24 cellular contexts compared by ENCODE assay signal in the genomic region with DNA sequence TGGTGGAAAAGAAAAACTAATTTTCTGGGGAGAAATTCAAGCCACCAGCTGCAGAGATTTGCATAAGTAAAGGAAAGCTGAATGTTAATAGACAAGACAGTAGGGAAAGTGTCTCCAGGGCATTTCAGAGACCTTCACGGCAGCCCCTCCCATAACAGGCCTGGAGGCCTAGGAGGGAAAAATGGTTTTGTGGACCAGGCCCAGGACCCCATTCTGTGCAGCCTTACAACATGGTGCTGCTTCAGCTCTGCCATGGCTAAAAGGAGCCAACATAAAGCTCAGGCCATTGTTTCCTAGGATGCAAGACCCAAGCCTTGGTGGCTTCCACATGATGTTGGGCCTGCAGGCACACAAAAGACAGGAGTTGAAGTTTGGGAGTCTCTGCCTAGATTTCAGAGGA.
"Had no signal": no experiment of that assay in that cellular context is flagged by ENCODE, and none has a peak within 500 bp of the region (broad histone marks: within the 10 kb centered on the region; RNA-seq: fewer than 3 reads in every experiment).

No MANE protein-coding gene starts in this region.

- H3K27ac ChIP-seq: neural progenitor cell, ovary, parathyroid adenoma, psoas muscle, right lobe of liver, sigmoid colon, stomach, thoracic aorta, thyroid gland, tibial nerve, upper lobe of left lung, vagina had no signal

- H3K4me3 ChIP-seq: neural progenitor cell, ovary, psoas muscle, right lobe of liver, sigmoid colon, stomach, thoracic aorta, thyroid gland, tibial nerve, upper lobe of left lung, vagina had no signal

- H3K4me2 ChIP-seq: neural progenitor cell had no signal

- ATAC-seq: psoas muscle; right cardiac atrium; right lobe of liver; stimulated activated naive B cell treated with anti-CD40 and anti-IgM and Interleukin-4, amounts not matched to agents 10 μg/mL and 1 μg/mL and 100 μg/mL, for 72 hours had no signal

- H3K27me3 ChIP-seq: neural progenitor cell, ovary, right lobe of liver, sigmoid colon, stomach, thyroid gland, tibial nerve, upper lobe of left lung, vagina had no signal

- H2AFZ ChIP-seq: neural progenitor cell, parathyroid adenoma had no signal

- H3K4me1 ChIP-seq: neural progenitor cell, parathyroid adenoma, psoas muscle, right lobe of liver, sigmoid colon, stomach, thyroid gland, tibial nerve, upper lobe of left lung, vagina had no signal

- DNase-seq: occipital lobe; ovary; posterior cingulate gyrus; psoas muscle; right cardiac atrium; right lobe of liver; sigmoid colon; small intestine; stimulated activated CD4-positive, alpha-beta T cell treated with anti-CD3 and anti-CD28 coated beads, Interleukin-15, amount 100 ng/mL, for 24 hours; stimulated activated CD4-positive, alpha-beta T cell treated with anti-CD3 and anti-CD28 coated beads, Interleukin-2, amount 100 ng/mL, for 24 hours; stimulated activated CD4-positive, alpha-beta T cell treated with anti-CD3 and anti-CD28 coated beads, Interleukin-2, amount 100 ng/mL, for 48 hours; stimulated activated CD4-positive, alpha-beta T cell treated with anti-CD3 and anti-CD28 coated beads, Interleukin-4, amount 100 ng/mL, for 24 hours; stimulated activated naive B cell treated with anti-CD40 and anti-IgM and Interleukin-4, amounts not matched to agents 10 μg/mL and 1 μg/mL and 100 μg/mL, for 72 hours; stimulated activated naive CD4-positive, alpha-beta T cell treated with Interleukin-2 at 50 U/mL for 16 hours; stomach; thyroid gland; trophoblast cell; upper lobe of left lung had no signal

- H3K79me2 ChIP-seq: parathyroid adenoma had no signal

- H3K36me3 ChIP-seq: neural progenitor cell, ovary, right lobe of liver, sigmoid colon, stomach, thoracic aorta, thyroid gland, tibial nerve, upper lobe of left lung, vagina had no signal

- FAIRE-seq: small intestine, urothelium cell line had no signal

- H3K9me3 ChIP-seq: ovary, right lobe of liver, thoracic aorta, thyroid gland, vagina had no signal

- H3K9ac ChIP-seq: neural progenitor cell, parathyroid adenoma had no signal
